Comparison of ENCODE assay signal across 1 cellular context in genomic region chr13:50081899-50082425, GRCh38.
TF ChIP-seq lines count a peak whose summit lies in the region.

No MANE protein-coding gene starts in this region.

TF ChIP-seq in HepG2, 621 proteins besides CTCF, POLR2A, EP300 and RAD21 (continued from another document and continues in another):
- TF ChIP-seq RERE (CRISPR knock-in tag; IDR thresholded peaks at IDR 0.05; ENCODE audit: low read depth) (no peak), IKZF1 (IDR thresholded peaks at IDR 0.05) (no peak), KLF6 (CRISPR knock-in tag; IDR thresholded peaks at IDR 0.05) (no peak; the same call in 1 of the 2 replicates), ZNF740 (CRISPR knock-in tag; IDR thresholded peaks at IDR 0.05) (no peak), SATB2 (CRISPR knock-in tag; IDR thresholded peaks at IDR 0.05) (no peak), ZNF503 (CRISPR knock-in tag; IDR thresholded peaks at IDR 0.05) (no peak), ZNF335 (CRISPR knock-in tag; IDR thresholded peaks at IDR 0.05) (no peak), ZMYM4 (CRISPR knock-in tag; IDR thresholded peaks at IDR 0.05) (peak; percentile 81), TRAFD1 (CRISPR knock-in tag; IDR thresholded peaks at IDR 0.05; ENCODE audit: borderline replicate concordance) (no peak), GMEB2 (CRISPR knock-in tag; IDR thresholded peaks at IDR 0.05; ENCODE audit: low read depth) (no peak), MATR3 (CRISPR knock-in tag; IDR thresholded peaks at IDR 0.05) (no peak), MTA1 (CRISPR knock-in tag; IDR thresholded peaks at IDR 0.05; ENCODE audit: borderline replicate concordance) (no peak), SALL1 (CRISPR knock-in tag; IDR thresholded peaks at IDR 0.05) (no peak; the same call in none of the 2 replicates), ETV5 (CRISPR knock-in tag; IDR thresholded peaks at IDR 0.05; ENCODE audit: borderline replicate concordance) (no peak), ZBTB4 (CRISPR knock-in tag; IDR thresholded peaks at IDR 0.05; ENCODE audit: borderline replicate concordance) (no peak), MZF1 (CRISPR knock-in tag; IDR thresholded peaks at IDR 0.05; ENCODE audit: borderline replicate concordance) (no peak), ZBTB37 (CRISPR knock-in tag; IDR thresholded peaks at IDR 0.05) (no peak), POLR2AphosphoS2 (IDR thresholded peaks at IDR 0.05; ENCODE audit: low read depth, low read length) (no peak), ATF7 (IDR thresholded peaks at IDR 0.05) (no peak), ATF7 (CRISPR knock-in tag; IDR thresholded peaks at IDR 0.05) (no peak), ZNF274 (CRISPR knock-in tag; IDR thresholded peaks at IDR 0.05) (no peak; the same call in 1 of the 2 replicates), SIN3B (IDR thresholded peaks at IDR 0.05; ENCODE audit: low read length) (peak; percentile 81; the same call in 1 of the 2 replicates), ZGPAT (CRISPR knock-in tag; IDR thresholded peaks at IDR 0.05) (peak; percentile 14; the same call in 1 of the 2 replicates), RBM39 (IDR thresholded peaks at IDR 0.05; ENCODE audit: low read depth, low read length, poor library complexity, severe bottlenecking) (no peak), RNF219 (CRISPR knock-in tag; IDR thresholded peaks at IDR 0.05) (no peak), MIXL1 (CRISPR knock-in tag; IDR thresholded peaks at IDR 0.05) (no peak), JARID2 (CRISPR knock-in tag; IDR thresholded peaks at IDR 0.05; ENCODE audit: insufficient replicate concordance) (no peak), PRMT3 (CRISPR knock-in tag; IDR thresholded peaks at IDR 0.05; ENCODE audit: borderline replicate concordance, low read depth) (no peak), ATF1 (CRISPR knock-in tag; IDR thresholded peaks at IDR 0.05) (no peak), REL (CRISPR knock-in tag; conservative IDR thresholded peaks at IDR 0.05) (no peak), ZFP1 (CRISPR knock-in tag; IDR thresholded peaks at IDR 0.05) (no peak), HHEX (CRISPR knock-in tag; IDR thresholded peaks at IDR 0.05) (no peak), IKZF4 (CRISPR knock-in tag; IDR thresholded peaks at IDR 0.05; ENCODE audit: borderline replicate concordance, low read depth, not compliant biosample characterization) (no peak), ZBTB2 (CRISPR knock-in tag; IDR thresholded peaks at IDR 0.05; ENCODE audit: low read depth) (no peak), SNAI1 (CRISPR knock-in tag; IDR thresholded peaks at IDR 0.05; ENCODE audit: borderline replicate concordance) (no peak), THAP8 (CRISPR knock-in tag; IDR thresholded peaks at IDR 0.05; ENCODE audit: borderline replicate concordance) (no peak), RFX5 (IDR thresholded peaks at IDR 0.05; ENCODE audit: low read depth, low read length) (no peak), ZNF230 (CRISPR knock-in tag; IDR thresholded peaks at IDR 0.05) (no peak), ZKSCAN5 (CRISPR knock-in tag; IDR thresholded peaks at IDR 0.05) (0 out of 2 replicates have a peak, but pooled peaks have one; percentile 63)
